Comparison of ENCODE assay signal across 9 cellular contexts in genomic region chr11:72079776-72080325, GRCh38. TPM values are rescaled to one million over a fixed set of nuclear protein-coding genes. Genes with fewer than 3 reads are reported as not detected.
DNase-seq lines count a peak whose midpoint lies in the region; ATAC-seq, FAIRE-seq and TF ChIP-seq lines count a peak whose summit lies in the region.
"Had no signal": no experiment of that assay in that cellular context is flagged by ENCODE, and none has a peak within 500 bp of the region (broad histone marks: within the 10 kb centered on the region; RNA-seq: fewer than 3 reads in every experiment).

No MANE protein-coding gene starts in this region.

- 6% methylated on average over 14 of the region's 16 CpGs for WGBS in smooth muscle cell (ENCODE audit: low lambda C conversion rate)

- peaks cover 16% of the 10 kb centered on the region for H3F3A ChIP-seq in smooth muscle cell (ENCODE audit: low read depth)

- H4K20me1 ChIP-seq in smooth muscle cell (ENCODE audit: low read depth), result no peaks in the 10 kb centered on the region

- H2AFZ ChIP-seq in smooth muscle cell (ENCODE audit: low read depth), result no peak overlapping the region

- intact Hi-C loops in CD8-positive, alpha-beta T cell (cut with DNase I, micrococcal nuclease), result loop anchor here (1.0 to 5.0 kb wide), 8 partner anchors 23 to 1707 kb away; partner anchors contain the start of genes ANAPC15 (in 2 of the 2), LAMTOR1 (in 2 of the 2), XNDC1N (in 2 of the 2) and MRPL48 (in 1 of the 2)

- peak in 2 of 7 experiments; percentile 22 to 43 for DNase-seq in CD8-positive, alpha-beta T cell
- no peak for DNase-seq in activated naive CD8-positive, alpha-beta T cell treated with anti-CD3 and anti-CD28 coated beads, Interleukin-2, amount 10 ng/mL, durations not matched to agents 7 days and 5 days
- no peak for DNase-seq in smooth muscle cell (lab: John Stamatoyannopoulos, UW; ENCODE audit: unreplicated experiment)
- no peak for DNase-seq in urothelium cell line (ENCODE audit: low spot score)

- H3K9me3 ChIP-seq in CD8-positive, alpha-beta T cell (ENCODE audit: low read length), result no peaks in the 10 kb centered on the region
- H3K9me3 ChIP-seq in HUES6 (ENCODE audit: control insufficient read depth, insufficient read depth, low read depth, low read length), result no peaks in the 10 kb centered on the region
- no peaks in the 10 kb centered on the region for H3K9me3 ChIP-seq in iPS-15b (ENCODE audit: control insufficient read depth, insufficient read depth, low read length)
- H3K9me3 ChIP-seq in smooth muscle cell (replicated peaks; ENCODE audit: low read depth), result no peaks in the 10 kb centered on the region

- H3K79me2 ChIP-seq in smooth muscle cell (ENCODE audit: low read depth), result peaks cover 46% of the 10 kb centered on the region

- peaks cover 14% of the 10 kb centered on the region for H3K4me1 ChIP-seq in CD8-positive, alpha-beta T cell (ENCODE audit: insufficient read depth, low read length)
- H3K4me1 ChIP-seq in HUES6 (ENCODE audit: control insufficient read depth, insufficient read depth, low read length) (peaks cover 12% of the 10 kb centered on the region; the same call in 1 of the 2 replicates), iPS-15b (ENCODE audit: control insufficient read depth, insufficient read depth, low read length) (no peaks in the 10 kb centered on the region), smooth muscle cell (ENCODE audit: low read depth) (peaks cover 22% of the 10 kb centered on the region)

- peak overlapping the region; percentile 97 for H3K4me3 Mint-ChIP-seq in CD8-positive, alpha-beta T cell
- H3K4me3 Mint-ChIP-seq in activated naive CD8-positive, alpha-beta T cell treated with anti-CD3 and anti-CD28 coated beads, Interleukin-2, amount 10 ng/mL, durations not matched to agents 7 days and 5 days, result peak overlapping the region; percentile 87

- no peaks in the 10 kb centered on the region for H3K27me3 Mint-ChIP-seq in CD8-positive, alpha-beta T cell (ENCODE audit: low read depth)
- H3K27me3 Mint-ChIP-seq in activated naive CD8-positive, alpha-beta T cell treated with anti-CD3 and anti-CD28 coated beads, Interleukin-2, amount 10 ng/mL, durations not matched to agents 7 days and 5 days, result no peaks in the 10 kb centered on the region

- no peak for FAIRE-seq in urothelium cell line (lab: Jason Lieb, UNC)

- TF ChIP-seq CTCF in CD8-positive, alpha-beta T cell (IDR thresholded peaks at IDR 0.05), result no peak
- no peak for TF ChIP-seq CTCF in smooth muscle cell (IDR thresholded peaks at IDR 0.05; ENCODE audit: borderline replicate concordance, insufficient read depth, poor library complexity, severe bottlenecking)

- no peaks in the 10 kb centered on the region for H3K36me3 ChIP-seq in CD8-positive, alpha-beta T cell (ENCODE audit: insufficient read depth, low read length)
- no peaks in the 10 kb centered on the region for H3K36me3 ChIP-seq in HUES6 (ENCODE audit: control insufficient read depth, insufficient read depth, low read length)
- no peaks in the 10 kb centered on the region for H3K36me3 ChIP-seq in iPS-15b (ENCODE audit: control insufficient read depth, insufficient read depth, low read length)
- H3K36me3 ChIP-seq in smooth muscle cell (ENCODE audit: low read depth), result no peaks in the 10 kb centered on the region

- CTCF ChIA-PET in CD8-positive, alpha-beta T cell (lab: Charles Lee), result no interaction called here

- peak overlapping the region; percentile 73 for H3K4me3 ChIP-seq in CD8-positive, alpha-beta T cell (ENCODE audit: low read depth, low read length)
- peak overlapping the region; percentile 98 for H3K4me3 ChIP-seq in HUES6 (ENCODE audit: low read depth, low read length)
- peak overlapping the region; percentile 82 for H3K4me3 ChIP-seq in iPS-15b (ENCODE audit: low read depth, low read length)
- H3K4me3 ChIP-seq in smooth muscle cell, result peak overlapping the region; percentile 82

- no peaks in the 10 kb centered on the region for H3K9me3 Mint-ChIP-seq in CD8-positive, alpha-beta T cell
- H3K9me3 Mint-ChIP-seq in activated naive CD8-positive, alpha-beta T cell treated with anti-CD3 and anti-CD28 coated beads, Interleukin-2, amount 10 ng/mL, durations not matched to agents 7 days and 5 days, result no peaks in the 10 kb centered on the region

- POLR2A ChIA-PET in CD8-positive, alpha-beta T cell (lab: Charles Lee), result interaction anchor here (0.9 to 5.5 kb wide), 2 partner anchors 25 to 39 kb away, joined by 3 to 42 read pairs; no protein-coding TSS in a partner anchor
- POLR2A ChIA-PET in activated naive CD8-positive, alpha-beta T cell treated with anti-CD3 and anti-CD28 coated beads, Interleukin-2, amount 10 ng/mL, durations not matched to agents 7 days and 5 days (lab: Charles Lee), result interaction anchor here (0.7 to 2.7 kb wide), 4 partner anchors 10 to 151 kb away, joined by 3 to 10 read pairs (median 4); partner anchors contain the start of genes ANAPC15, RNF121 and XNDC1N

- H3K36me3 Mint-ChIP-seq in CD8-positive, alpha-beta T cell, result peaks cover 13% of the 10 kb centered on the region
- H3K36me3 Mint-ChIP-seq in activated naive CD8-positive, alpha-beta T cell treated with anti-CD3 and anti-CD28 coated beads, Interleukin-2, amount 10 ng/mL, durations not matched to agents 7 days and 5 days, result peaks cover 14% of the 10 kb centered on the region

- peak overlapping the region; percentile 87 for H3K4me2 ChIP-seq in smooth muscle cell

- H3K27ac Mint-ChIP-seq in CD8-positive, alpha-beta T cell, result peak overlapping the region; percentile 97
- peak overlapping the region; percentile 85 for H3K27ac Mint-ChIP-seq in activated naive CD8-positive, alpha-beta T cell treated with anti-CD3 and anti-CD28 coated beads, Interleukin-2, amount 10 ng/mL, durations not matched to agents 7 days and 5 days

- no peaks in the 10 kb centered on the region for H3K27me3 ChIP-seq in CD8-positive, alpha-beta T cell (ENCODE audit: insufficient read depth, low read length)
- H3K27me3 ChIP-seq in HUES6 (ENCODE audit: control insufficient read depth, insufficient read depth, low read length) (no peaks in the 10 kb centered on the region), iPS-15b (ENCODE audit: control insufficient read depth, insufficient read depth, low read length) (no peaks in the 10 kb centered on the region), smooth muscle cell (ENCODE audit: low read depth) (no peaks in the 10 kb centered on the region)

- peaks cover 39% of the 10 kb centered on the region for H3K4me1 Mint-ChIP-seq in CD8-positive, alpha-beta T cell (ENCODE audit: low read depth)
- peaks cover 49% of the 10 kb centered on the region for H3K4me1 Mint-ChIP-seq in activated naive CD8-positive, alpha-beta T cell treated with anti-CD3 and anti-CD28 coated beads, Interleukin-2, amount 10 ng/mL, durations not matched to agents 7 days and 5 days

- H3K27ac ChIP-seq in CD8-positive, alpha-beta T cell (ENCODE audit: low read depth, low read length), result peak overlapping the region; percentile 75
- H3K27ac ChIP-seq in HUES6 (ENCODE audit: low read depth, low read length), result peak overlapping the region; percentile 68; the same call in 1 of the 2 replicates
- H3K27ac ChIP-seq in smooth muscle cell (ENCODE audit: low read depth), result peak overlapping the region; percentile 92

- H3K9ac ChIP-seq in HUES6 (ENCODE audit: low read length) (peak overlapping the region; percentile 77), iPS-15b (ENCODE audit: low read depth, low read length) (peak overlapping the region; percentile 81), smooth muscle cell (ENCODE audit: low read depth) (peak overlapping the region; percentile 78)

- ATAC-seq in CD8-positive, alpha-beta T cell, result peak; percentile 24
- no peak for ATAC-seq in activated naive CD8-positive, alpha-beta T cell treated with anti-CD3 and anti-CD28 coated beads, Interleukin-2, amount 10 ng/mL, durations not matched to agents 7 days and 5 days (ENCODE audit: low read depth)
- ATAC-seq in GM19328 (IDR thresholded peaks at IDR 0.05; ENCODE audit: unreplicated experiment), result no peak
- no peak for ATAC-seq in HG03135 (IDR thresholded peaks at IDR 0.05; ENCODE audit: unreplicated experiment)

RNA-seq across cellular contexts. Expression of gene NUMA1, which starts 0.5 kb away (rescaled TPM):
- 100 to 1,000 TPM; 171 to 174 TPM for total RNA-seq in CD8-positive, alpha-beta T cell
- 100 to 1,000 TPM; 262 to 263 TPM for total RNA-seq in activated naive CD8-positive, alpha-beta T cell treated with anti-CD3 and anti-CD28 coated beads, Interleukin-2, amount 10 ng/mL, durations not matched to agents 7 days and 5 days
- total RNA-seq in smooth muscle cell, result 79.4 and 107 TPM in 2 replicates
- polyA plus RNA-seq in smooth muscle cell, result 72.4 and 92.1 TPM in 2 replicates

RNA-seq across cellular contexts. Expression of gene LRRC51, which starts 0.8 kb away (rescaled TPM):
- 1 to 10 TPM; 1.1 to 1.3 TPM for total RNA-seq in CD8-positive, alpha-beta T cell
- total RNA-seq in activated naive CD8-positive, alpha-beta T cell treated with anti-CD3 and anti-CD28 coated beads, Interleukin-2, amount 10 ng/mL, durations not matched to agents 7 days and 5 days, result 1 to 10 TPM; 4.3 to 5.1 TPM
- 1.1 and 3.4 TPM in 2 replicates for total RNA-seq in smooth muscle cell
- 6.1 and 7.1 TPM in 2 replicates for polyA plus RNA-seq in smooth muscle cell

RNA-seq across cellular contexts. Expression of gene LAMTOR1, which starts 23.2 kb away (rescaled TPM):
- 10 to 100 TPM; 27.1 to 30.4 TPM for total RNA-seq in CD8-positive, alpha-beta T cell
- 10 to 100 TPM; 65.6 to 70.5 TPM for total RNA-seq in activated naive CD8-positive, alpha-beta T cell treated with anti-CD3 and anti-CD28 coated beads, Interleukin-2, amount 10 ng/mL, durations not matched to agents 7 days and 5 days
- total RNA-seq in smooth muscle cell, result 72.2 and 74.1 TPM in 2 replicates
- polyA plus RNA-seq in smooth muscle cell, result 117 and 148 TPM in 2 replicates

RNA-seq across cellular contexts. Expression of gene TOMT, which starts 25.9 kb away (rescaled TPM):
- not detected for total RNA-seq in CD8-positive, alpha-beta T cell
- not detected for total RNA-seq in activated naive CD8-positive, alpha-beta T cell treated with anti-CD3 and anti-CD28 coated beads, Interleukin-2, amount 10 ng/mL, durations not matched to agents 7 days and 5 days
- not detected in 2 replicates for total RNA-seq in smooth muscle cell
- polyA plus RNA-seq in smooth muscle cell, result not detected in 2 replicates
- total RNA-seq: LHCN-M2 had no signal

RNA-seq across cellular contexts. Expression of gene ANAPC15, which starts 32.6 kb away (rescaled TPM):
- total RNA-seq in CD8-positive, alpha-beta T cell, result 10 to 100 TPM; 42.1 to 46.2 TPM
- 10 to 100 TPM; 49.0 to 52.5 TPM for total RNA-seq in activated naive CD8-positive, alpha-beta T cell treated with anti-CD3 and anti-CD28 coated beads, Interleukin-2, amount 10 ng/mL, durations not matched to agents 7 days and 5 days
- total RNA-seq in smooth muscle cell, result 12.2 and 19.0 TPM in 2 replicates
- polyA plus RNA-seq in smooth muscle cell, result 42.2 and 51.9 TPM in 2 replicates
